Comparison of ENCODE assay signal across 25 cellular contexts in genomic region chr1:154846921-154847442, GRCh38. TPM values are rescaled to one million over a fixed set of nuclear protein-coding genes. Genes with fewer than 3 reads are reported as not detected.
DNase-seq lines count a peak whose midpoint lies in the region; ATAC-seq and TF ChIP-seq lines count a peak whose summit lies in the region.
"Had no signal": no experiment of that assay in that cellular context is flagged by ENCODE, and none has a peak within 500 bp of the region (broad histone marks: within the 10 kb centered on the region; RNA-seq: fewer than 3 reads in every experiment).

No MANE protein-coding gene starts in this region.

- intact Hi-C loops in psoas muscle (cut with DNase I): no loop called here

- H3K4me1 ChIP-seq in psoas muscle: peaks cover 72% of the 10 kb centered on the region
- H3K4me1 ChIP-seq: A549, breast epithelium, Caco-2, right lobe of liver had no signal

- WGBS in psoas muscle, 3 donors: 21 to 34% (median 22%) methylated on average over 14 of the region's 14 CpGs

- no peak overlapping the region for H3K27ac Mint-ChIP-seq in T-helper 17 cell
- H3K27ac Mint-ChIP-seq: B cell; T-helper 2 cell treated with Interferon-gamma antibody and Interleukin-4, amounts not matched to agents 5 μg/mL and 100 μg/mL, for 36 hours had no signal

- peaks cover 32% of the 10 kb centered on the region for H3K27me3 Mint-ChIP-seq in T-helper 17 cell

- no peak overlapping the region for H3K4me3 Mint-ChIP-seq in T-helper 17 cell
- H3K4me3 Mint-ChIP-seq: B cell; T-helper 2 cell treated with Interferon-gamma antibody and Interleukin-4, amounts not matched to agents 5 μg/mL and 100 μg/mL, for 36 hours had no signal

- H3K36me3 ChIP-seq in SK-N-MC (ENCODE audit: insufficient read depth, low read length): no peaks in the 10 kb centered on the region
- H3K36me3 ChIP-seq in psoas muscle (ENCODE audit: insufficient read depth in 1 of 2, low read depth in 1 of 2): no peaks in the 10 kb centered on the region
- H3K36me3 ChIP-seq: breast epithelium, right lobe of liver, upper lobe of right lung had no signal

- H3K27ac ChIP-seq in SK-N-MC (peak overlapping the region; percentile 85; the same call in 1 of the 2 replicates), psoas muscle (peak overlapping the region; percentile 96)
- H3K27ac ChIP-seq: A549, breast epithelium, right lobe of liver, upper lobe of right lung had no signal

- H3K9me3 ChIP-seq in SK-N-MC (ENCODE audit: low read depth, low read length): no peaks in the 10 kb centered on the region
- H3K9me3 ChIP-seq in psoas muscle: no peaks in the 10 kb centered on the region
- H3K9me3 ChIP-seq in T-helper 17 cell (ENCODE audit: control insufficient read depth, low read length, poor library complexity, severe bottlenecking): no peaks in the 10 kb centered on the region
- H3K9me3 ChIP-seq: A549, breast epithelium, Caco-2, right lobe of liver, SK-N-SH, upper lobe of right lung had no signal

- no peaks in the 10 kb centered on the region for H3K36me3 Mint-ChIP-seq in T-helper 17 cell (ENCODE audit: low read depth)

- H3K4me1 Mint-ChIP-seq in T-helper 17 cell: peaks cover 6% of the 10 kb centered on the region

- no peak for TF ChIP-seq CTCF in psoas muscle (IDR thresholded peaks at IDR 0.05)

- DNase-seq in Ammon's horn (ENCODE audit: low spot score) (peak; percentile 66), SK-N-MC (ENCODE audit: low read depth, low spot score) (no peak), hippocampal formation (lab: John Stamatoyannopoulos, UW) (peak; percentile 44 to 75), psoas muscle (peak; percentile 36 to 65), SK-N-DZ (ENCODE audit: low spot score) (no peak), T-helper 17 cell (no peak), NAMALWA (ENCODE audit: low spot score) (no peak)
- DNase-seq: activated CD4-positive, alpha-beta T cell treated with anti-CD3 and anti-CD28 coated beads for 48 hours; activated naive CD4-positive, alpha-beta T cell; activated T-cell treated with anti-CD3 and anti-CD28 coated beads, Interleukin-2, amount 50 U/mL, for 48 hours; Caco-2; cortex of kidney; DMS79; mesendoderm; NCI-H187; NCI-H69; right lobe of liver; SK-N-SH; stimulated activated CD4-positive, alpha-beta T cell treated with anti-CD3 and anti-CD28 coated beads, Interleukin-15, amount 100 ng/mL, for 24 hours; upper lobe of right lung had no signal

- no peaks in the 10 kb centered on the region for H3K27me3 ChIP-seq in psoas muscle (ENCODE audit: insufficient read depth in 3 of 3, low read length in 2 of 3)
- H3K27me3 ChIP-seq: breast epithelium, right lobe of liver, upper lobe of right lung had no signal

- H3K4me3 ChIP-seq in SK-N-MC (no peak overlapping the region), psoas muscle (peak overlapping the region; percentile 28)
- H3K4me3 ChIP-seq: A549, breast epithelium, right lobe of liver, upper lobe of right lung had no signal

- no peak overlapping the region for H3K9ac ChIP-seq in SK-N-MC (ENCODE audit: insufficient read length)
- H3K9ac ChIP-seq: SK-N-SH had no signal

- ATAC-seq in psoas muscle (peak; percentile 23 to 64 (median 33)), T-helper 17 cell (no peak), HG03025 (IDR thresholded peaks at IDR 0.05; ENCODE audit: low FRiP score, unreplicated experiment) (no peak)
- ATAC-seq: A549, right lobe of liver had no signal

RNA-seq across cellular contexts. Expression of gene KCNN3, which starts 23.1 kb away (rescaled TPM):
- total RNA-seq in psoas muscle (10 to 100 TPM; 11.8 to 60.9 (median 17.4) TPM), T-helper 17 cell (under 1 TPM; 0.12 to 0.29 TPM)
- polyA plus RNA-seq in psoas muscle: 1 to 10 TPM; 2.5 to 7.5 (median 3.7) TPM
- polyA plus RNA-seq in SK-N-DZ (2014; cell fraction: cytosol; rRNA removed): not detected in 2 replicates
- polyA plus RNA-seq in SK-N-DZ (2014; cell fraction: nucleus; rRNA removed): not detected in 2 replicates

Comparison
In these comparisons a context has a peak if more than half of its experiments do, and no peak if none do; other contexts are left out.
1. DNase-seq: peak in Ammon's horn (single experiment), hippocampal formation (2 of 2) and psoas muscle (2 of 2); none in SK-N-MC (single experiment), SK-N-DZ (single experiment), T-helper 17 cell (0 of 3) and NAMALWA (single experiment).
2. ATAC-seq: peak in psoas muscle (4 of 4); none in T-helper 17 cell (single experiment) and HG03025 (single experiment).
3. RNA of gene KCNN3, which starts 23.1 kb away (total RNA-seq): 11.8 to 60.9 TPM in psoas muscle; 0.12 to 0.29 TPM in T-helper 17 cell; every median in the first group is over 4 times any median in the second.